ENCODE assay signal across 1 cellular context in genomic region chr11:117814766-117815261, GRCh38.
A peak's percentile ranks its signal among the peaks of the same experiment; 100 is the strongest.
TF ChIP-seq lines count a peak whose summit lies in the region.

No MANE protein-coding gene starts in this region.

TF ChIP-seq in GM12878, 131 proteins besides CTCF, POLR2A, EP300 and RAD21 (continued from another document):
- TF ChIP-seq ZBTB11 (CRISPR knock-in tag; IDR thresholded peaks at IDR 0.05) (no peak), TCF3 (IDR thresholded peaks at IDR 0.05; ENCODE audit: borderline replicate concordance, insufficient read depth, low read depth, low read length) (no peak), MLLT1 (IDR thresholded peaks at IDR 0.05) (peak; percentile 56; the same call in 1 of the 2 replicates), MTA2 (IDR thresholded peaks at IDR 0.05; ENCODE audit: low read depth) (peak; percentile 85), STAT3 (IDR thresholded peaks at IDR 0.05; ENCODE audit: low read depth, low read length) (peak; percentile 74; the same call in 1 of the 2 replicates), TCF7 (IDR thresholded peaks at IDR 0.05; ENCODE audit: borderline replicate concordance) (0 out of 2 replicates have a peak, but pooled peaks have one; percentile 44), MEF2A (IDR thresholded peaks at IDR 0.05; ENCODE audit: insufficient read depth, low read depth, low read length) (0 out of 2 replicates have a peak, but pooled peaks have one; percentile 26), ZBED1 (IDR thresholded peaks at IDR 0.05; ENCODE audit: borderline replicate concordance) (no peak; the same call in 1 of the 2 replicates), FOXM1 (IDR thresholded peaks at IDR 0.05; ENCODE audit: low read depth, low read length) (peak; percentile 68), ETV6 (conservative IDR thresholded peaks at IDR 0.05 in 1 of 2, IDR thresholded peaks at IDR 0.05 in 1 of 2; ENCODE audit: borderline replicate concordance in 1 of 2, low read depth in 1 of 2) (peak in 1 of 2 experiments; percentile 65; a peak in 1 of 4 replicates), TBL1XR1 (IDR thresholded peaks at IDR 0.05; ENCODE audit: low read depth, low read length) (peak; percentile 87), WRNIP1 (IDR thresholded peaks at IDR 0.05; ENCODE audit: borderline replicate concordance, low read depth, low read length) (peak; percentile 84; the same call in 1 of the 2 replicates), KLF5 (IDR thresholded peaks at IDR 0.05; ENCODE audit: partially characterized antibody) (peak; percentile 49), PML (IDR thresholded peaks at IDR 0.05; ENCODE audit: low read length) (0 out of 2 replicates have a peak, but pooled peaks have one; percentile 80), CBX3 (IDR thresholded peaks at IDR 0.05; ENCODE audit: borderline replicate concordance, low read depth) (no peak), TAF1 (IDR thresholded peaks at IDR 0.05; ENCODE audit: borderline replicate concordance, low read depth, low read length) (0 out of 2 replicates have a peak, but pooled peaks have one; percentile 42), CHD2 (IDR thresholded peaks at IDR 0.05; ENCODE audit: borderline replicate concordance, low read depth, low read length) (peak; percentile 71), RFX5 (IDR thresholded peaks at IDR 0.05; ENCODE audit: low read depth, low read length) (peak; percentile 34; the same call in 1 of the 2 replicates), NR2F1 (conservative IDR thresholded peaks at IDR 0.05) (0 out of 2 replicates have a peak, but pooled peaks have one; percentile 5), BCL11A (IDR thresholded peaks at IDR 0.05; ENCODE audit: low read depth, low read length) (peak; percentile 92), BACH1 (IDR thresholded peaks at IDR 0.05; ENCODE audit: borderline replicate concordance) (no peak; the same call in 1 of the 2 replicates), NFIC (IDR thresholded peaks at IDR 0.05; ENCODE audit: low read depth, low read length) (peak; percentile 84), SUZ12 (IDR thresholded peaks at IDR 0.05; ENCODE audit: unreplicated experiment) (no peak), POU2F2 (IDR thresholded peaks at IDR 0.05; ENCODE audit: borderline replicate concordance, low read depth, low read length) (no peak; the same call in 2 of the 3 replicates), BHLHE40 (IDR thresholded peaks at IDR 0.05; ENCODE audit: borderline replicate concordance in 1 of 2, low read depth in 2 of 2, low read length in 1 of 2) (peak; percentile 95), MXI1 (IDR thresholded peaks at IDR 0.05; ENCODE audit: low read depth, low read length) (peak; percentile 68), LARP7 (IDR thresholded peaks at IDR 0.05) (0 out of 2 replicates have a peak, but pooled peaks have one; percentile 7), CBFB (IDR thresholded peaks at IDR 0.05; ENCODE audit: low read depth) (no peak; the same call in none of the 2 replicates), IKZF2 (IDR thresholded peaks at IDR 0.05) (peak in 1 of 2 experiments; percentile 28; a peak in 2 of 4 replicates), ZNF622 (IDR thresholded peaks at IDR 0.05) (no peak), RUNX3 (IDR thresholded peaks at IDR 0.05; ENCODE audit: low read length) (peak; percentile 95)
- TF ChIP-seq, protein P1, sequence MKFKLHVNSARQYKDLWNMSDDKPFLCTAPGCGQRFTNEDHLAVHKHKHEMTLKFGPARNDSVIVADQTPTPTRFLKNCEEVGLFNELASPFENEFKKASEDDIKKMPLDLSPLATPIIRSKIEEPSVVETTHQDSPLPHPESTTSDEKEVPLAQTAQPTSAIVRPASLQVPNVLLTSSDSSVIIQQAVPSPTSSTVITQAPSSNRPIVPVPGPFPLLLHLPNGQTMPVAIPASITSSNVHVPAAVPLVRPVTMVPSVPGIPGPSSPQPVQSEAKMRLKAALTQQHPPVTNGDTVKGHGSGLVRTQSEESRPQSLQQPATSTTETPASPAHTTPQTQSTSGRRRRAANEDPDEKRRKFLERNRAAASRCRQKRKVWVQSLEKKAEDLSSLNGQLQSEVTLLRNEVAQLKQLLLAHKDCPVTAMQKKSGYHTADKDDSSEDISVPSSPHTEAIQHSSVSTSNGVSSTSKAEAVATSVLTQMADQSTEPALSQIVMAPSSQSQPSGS (IDR thresholded peaks at IDR 0.05; ENCODE audit: low read length), result peak; percentile 56; the same call in 1 of the 2 replicates
- TF ChIP-seq, protein P2, sequence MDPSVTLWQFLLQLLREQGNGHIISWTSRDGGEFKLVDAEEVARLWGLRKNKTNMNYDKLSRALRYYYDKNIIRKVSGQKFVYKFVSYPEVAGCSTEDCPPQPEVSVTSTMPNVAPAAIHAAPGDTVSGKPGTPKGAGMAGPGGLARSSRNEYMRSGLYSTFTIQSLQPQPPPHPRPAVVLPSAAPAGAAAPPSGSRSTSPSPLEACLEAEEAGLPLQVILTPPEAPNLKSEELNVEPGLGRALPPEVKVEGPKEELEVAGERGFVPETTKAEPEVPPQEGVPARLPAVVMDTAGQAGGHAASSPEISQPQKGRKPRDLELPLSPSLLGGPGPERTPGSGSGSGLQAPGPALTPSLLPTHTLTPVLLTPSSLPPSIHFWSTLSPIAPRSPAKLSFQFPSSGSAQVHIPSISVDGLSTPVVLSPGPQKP (IDR thresholded peaks at IDR 0.05; ENCODE audit: low read depth, low read length), result no peak; the same call in 1 of the 2 replicates
- TF ChIP-seq, protein P3, sequence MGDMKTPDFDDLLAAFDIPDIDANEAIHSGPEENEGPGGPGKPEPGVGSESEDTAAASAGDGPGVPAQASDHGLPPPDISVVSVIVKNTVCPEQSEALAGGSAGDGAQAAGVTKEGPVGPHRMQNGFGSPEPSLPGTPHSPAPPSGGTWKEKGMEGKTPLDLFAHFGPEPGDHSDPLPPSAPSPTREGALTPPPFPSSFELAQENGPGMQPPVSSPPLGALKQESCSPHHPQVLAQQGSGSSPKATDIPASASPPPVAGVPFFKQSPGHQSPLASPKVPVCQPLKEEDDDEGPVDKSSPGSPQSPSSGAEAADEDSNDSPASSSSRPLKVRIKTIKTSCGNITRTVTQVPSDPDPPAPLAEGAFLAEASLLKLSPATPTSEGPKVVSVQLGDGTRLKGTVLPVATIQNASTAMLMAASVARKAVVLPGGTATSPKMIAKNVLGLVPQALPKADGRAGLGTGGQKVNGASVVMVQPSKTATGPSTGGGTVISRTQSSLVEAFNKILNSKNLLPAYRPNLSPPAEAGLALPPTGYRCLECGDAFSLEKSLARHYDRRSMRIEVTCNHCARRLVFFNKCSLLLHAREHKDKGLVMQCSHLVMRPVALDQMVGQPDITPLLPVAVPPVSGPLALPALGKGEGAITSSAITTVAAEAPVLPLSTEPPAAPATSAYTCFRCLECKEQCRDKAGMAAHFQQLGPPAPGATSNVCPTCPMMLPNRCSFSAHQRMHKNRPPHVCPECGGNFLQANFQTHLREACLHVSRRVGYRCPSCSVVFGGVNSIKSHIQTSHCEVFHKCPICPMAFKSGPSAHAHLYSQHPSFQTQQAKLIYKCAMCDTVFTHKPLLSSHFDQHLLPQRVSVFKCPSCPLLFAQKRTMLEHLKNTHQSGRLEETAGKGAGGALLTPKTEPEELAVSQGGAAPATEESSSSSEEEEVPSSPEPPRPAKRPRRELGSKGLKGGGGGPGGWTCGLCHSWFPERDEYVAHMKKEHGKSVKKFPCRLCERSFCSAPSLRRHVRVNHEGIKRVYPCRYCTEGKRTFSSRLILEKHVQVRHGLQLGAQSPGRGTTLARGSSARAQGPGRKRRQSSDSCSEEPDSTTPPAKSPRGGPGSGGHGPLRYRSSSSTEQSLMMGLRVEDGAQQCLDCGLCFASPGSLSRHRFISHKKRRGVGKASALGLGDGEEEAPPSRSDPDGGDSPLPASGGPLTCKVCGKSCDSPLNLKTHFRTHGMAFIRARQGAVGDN (IDR thresholded peaks at IDR 0.05), result peak; percentile 95
